23 cellular contexts compared by ENCODE assay signal in genomic region chr9:11973511-11973910, GRCh38.
"Had no signal": no experiment of that assay in that cellular context is flagged by ENCODE, and none has a peak within 500 bp of the region (broad histone marks: within the 10 kb centered on the region; RNA-seq: fewer than 3 reads in every experiment).

No MANE protein-coding gene starts in this region.

- H3K4me1 ChIP-seq: esophagus muscularis mucosa, foreskin keratinocyte, gastroesophageal sphincter, heart left ventricle, left lung, lower lobe of right lung had no signal

- H3K27me3 Mint-ChIP-seq: naive B cell had no signal

- H3K4me3 ChIP-seq: coronary artery, dorsolateral prefrontal cortex, esophagus muscularis mucosa, gastroesophageal sphincter, heart left ventricle, hepatocyte, left lung, lower lobe of right lung, mucosa of descending colon had no signal

- H3K4me2 ChIP-seq: hepatocyte had no signal

- H3K4me3 Mint-ChIP-seq: immature natural killer cell, mesothelial cell of epicardium, naive B cell had no signal

- H3K36me3 ChIP-seq: esophagus muscularis mucosa, gastroesophageal sphincter, heart left ventricle, left lung, lower lobe of right lung had no signal

- H3K9me3 ChIP-seq: esophagus muscularis mucosa, gastroesophageal sphincter, heart left ventricle, left lung, lower lobe of right lung had no signal

- FAIRE-seq: endothelial cell of umbilical vein, frontal cortex had no signal

- H3K27ac ChIP-seq: coronary artery, dorsolateral prefrontal cortex, esophagus muscularis mucosa, foreskin keratinocyte, gastroesophageal sphincter, heart left ventricle, hepatocyte, left lung, lower lobe of right lung had no signal

- H3K9me3 Mint-ChIP-seq: mesothelial cell of epicardium had no signal

- H3K27ac Mint-ChIP-seq: immature natural killer cell, naive B cell had no signal

- H3K4me1 Mint-ChIP-seq: immature natural killer cell, naive B cell had no signal

- ATAC-seq: foreskin keratinocyte, gastroesophageal sphincter, heart left ventricle, left cardiac atrium, left lung, left ventricle myocardium superior, lower lobe of right lung, mucosa of descending colon had no signal

- H3K36me3 Mint-ChIP-seq: immature natural killer cell, mesothelial cell of epicardium, naive B cell had no signal

- DNase-seq: dermis blood vessel endothelial cell; dorsolateral prefrontal cortex; effector CD4-positive, alpha-beta T cell; effector memory CD4-positive, alpha-beta T cell; foreskin keratinocyte; heart left ventricle; hypothalamus; immature natural killer cell; islet precursor cell; left cardiac atrium; left lung; left ventricle myocardium superior; lower lobe of right lung; mesenchymal stem cell; mucosa of descending colon; naive B cell had no signal
